In genomic region chr5:149144637-149145036, GRCh38 we compare ENCODE assay signal across 20 cellular contexts. TPM values are rescaled to one million over a fixed set of nuclear protein-coding genes. Genes with fewer than 3 reads are reported as not detected.
DNase-seq lines count a peak whose midpoint lies in the region; ATAC-seq and TF ChIP-seq lines count a peak whose summit lies in the region.
"Had no signal": no experiment of that assay in that cellular context is flagged by ENCODE, and none has a peak within 500 bp of the region (broad histone marks: within the 10 kb centered on the region; RNA-seq: fewer than 3 reads in every experiment).

No MANE protein-coding gene starts in this region.

- peaks cover 0 to 4% (median 0%) of the 10 kb centered on the region in 9 donors for H3K36me3 ChIP-seq in heart left ventricle
- no peaks in the 10 kb centered on the region for H3K36me3 ChIP-seq in right lobe of liver
- no peaks in the 10 kb centered on the region for H3K36me3 ChIP-seq in upper lobe of right lung
- H3K36me3 ChIP-seq: pancreas, tibial nerve, WERI-Rb-1 had no signal

- H3K27ac Mint-ChIP-seq in brain = peak overlapping the region in 1 of 5 experiments; percentile 11
- H3K27ac Mint-ChIP-seq: activated CD8-positive, alpha-beta T cell treated with anti-CD3 and anti-CD28 coated beads, Interleukin-2, amount 10 ng/mL, durations not matched to agents 7 days and 5 days; activated naive CD8-positive, alpha-beta T cell treated with anti-CD3 and anti-CD28 coated beads, Interleukin-2, amount 50 U/mL, for 24 hours; activated T-helper 1 cell treated with anti-CD3 and anti-CD28 coated beads, Interleukin-12 subunit alpha, Interleukin-12 subunit beta, Interleukin-2, Interleukin-4 antibody, amounts not matched to agents 30 ng/mL and 10 ng/mL and 1 ng/mL, durations not matched to agents 14 hours and 24 hours and 36 hours had no signal

- peak overlapping the region; percentile 48 to 97 (median 92) for H3K27ac ChIP-seq in heart left ventricle
- H3K27ac ChIP-seq in right lobe of liver = peak overlapping the region in 2 of 3 donors; percentile 94 to 95
- H3K27ac ChIP-seq in upper lobe of right lung = peak overlapping the region; percentile 31
- H3K27ac ChIP-seq: A549, foreskin keratinocyte, KMS-11, pancreas, WERI-Rb-1 had no signal

- TF ChIP-seq CTCF in heart left ventricle (IDR thresholded peaks at IDR 0.05) = no peak
- TF ChIP-seq CTCF in brain (conservative IDR thresholded peaks at IDR 0.05) = no peak
- TF ChIP-seq CTCF in right lobe of liver (IDR thresholded peaks at IDR 0.05) = no peak
- TF ChIP-seq CTCF in upper lobe of right lung (IDR thresholded peaks at IDR 0.05) = no peak

- WGBS in heart left ventricle, 4 donors = 8 to 33% (median 22%) methylated on average over 1 of the region's 1 CpG
- 25% methylated on average over 1 of the region's 1 CpG for WGBS in right lobe of liver (ENCODE audit: insufficient coverage, low coverage, low lambda C conversion rate, missing lambda C conversion rate)

- intact Hi-C loops in heart left ventricle (cut with DNase I) = loop anchor here in 6 of 10 donors (5.0 to 10.0 kb wide), 6 partner anchors 33 to 430 kb away; no protein-coding TSS in a partner anchor
- intact Hi-C loops in cardiac septum (cut with DNase I) = loop anchor here (5.0 kb wide), 1 partner anchor 33 kb away; no protein-coding TSS in a partner anchor
- intact Hi-C loops in right lobe of liver (cut with DNase I) = no loop called here
- intact Hi-C loops in upper lobe of right lung (cut with DNase I) = loop anchor here (10.0 kb wide), 1 partner anchor 90 kb away; no protein-coding TSS in a partner anchor

- peaks cover 8% of the 10 kb centered on the region for H3K27me3 Mint-ChIP-seq in brain

- H3K36me3 Mint-ChIP-seq in brain = peaks cover 4% of the 10 kb centered on the region

- H3K4me1 ChIP-seq in heart left ventricle (peaks cover 0 to 59% (median 42%) of the 10 kb centered on the region in 12 donors), right lobe of liver (peaks cover 0 to 57% (median 15%) of the 10 kb centered on the region in 4 donors), upper lobe of right lung (peaks cover 17% of the 10 kb centered on the region)

- peaks cover 28% of the 10 kb centered on the region for H3K4me1 Mint-ChIP-seq in brain
- H3K4me1 Mint-ChIP-seq: activated naive CD8-positive, alpha-beta T cell treated with anti-CD3 and anti-CD28 coated beads, Interleukin-2, amount 50 U/mL, for 24 hours had no signal

- DNase-seq in heart left ventricle (no peak), cardiac septum (ENCODE audit: low spot score) (no peak), right lobe of liver (no peak), upper lobe of right lung (no peak), SHP77 treated with DMSO at 0.1 percent for 48 hours (lab: John Stamatoyannopoulos, UW) (no peak), H4 (ENCODE audit: low spot score) (no peak)
- DNase-seq: activated CD8-positive, alpha-beta T cell treated with anti-CD3 and anti-CD28 coated beads, Interleukin-2, amount 10 ng/mL, durations not matched to agents 7 days and 5 days; activated naive CD8-positive, alpha-beta T cell treated with anti-CD3 and anti-CD28 coated beads, Interleukin-2, amount 50 U/mL, for 24 hours; foreskin keratinocyte; NCI-H1092 treated with DMSO at 0.1 percent for 48 hours; NCI-H2107; pancreas; WERI-Rb-1 had no signal

- peak overlapping the region in 3 of 5 experiments; percentile 12 to 94 (median 78) for H3K4me3 Mint-ChIP-seq in brain
- H3K4me3 Mint-ChIP-seq: activated CD8-positive, alpha-beta T cell treated with anti-CD3 and anti-CD28 coated beads, Interleukin-2, amount 10 ng/mL, durations not matched to agents 7 days and 5 days; activated naive CD8-positive, alpha-beta T cell treated with anti-CD3 and anti-CD28 coated beads, Interleukin-2, amount 50 U/mL, for 24 hours; activated T-helper 1 cell treated with anti-CD3 and anti-CD28 coated beads, Interleukin-12 subunit alpha, Interleukin-12 subunit beta, Interleukin-2, Interleukin-4 antibody, amounts not matched to agents 30 ng/mL and 10 ng/mL and 1 ng/mL, durations not matched to agents 14 hours and 24 hours and 36 hours had no signal

- H3K27me3 ChIP-seq in heart left ventricle (no peaks in the 10 kb centered on the region), right lobe of liver (no peaks in the 10 kb centered on the region), upper lobe of right lung (no peaks in the 10 kb centered on the region)
- H3K27me3 ChIP-seq: foreskin keratinocyte, pancreas, tibial nerve had no signal

- no peak for TF ChIP-seq POLR2A in heart left ventricle (IDR thresholded peaks at IDR 0.05)
- TF ChIP-seq POLR2A in right lobe of liver (IDR thresholded peaks at IDR 0.05) = peak; percentile 83

- ATAC-seq in heart left ventricle (no peak), right lobe of liver (peak; percentile 45 to 52 (median 50)), upper lobe of right lung (no peak), GM18502 (IDR thresholded peaks at IDR 0.05; ENCODE audit: poor library complexity, unreplicated experiment) (no peak)
- ATAC-seq: A549; activated CD8-positive, alpha-beta T cell treated with anti-CD3 and anti-CD28 coated beads, Interleukin-2, amount 10 ng/mL, durations not matched to agents 7 days and 5 days; activated naive CD8-positive, alpha-beta T cell treated with anti-CD3 and anti-CD28 coated beads, Interleukin-2, amount 50 U/mL, for 24 hours; foreskin keratinocyte had no signal

- H3K4me3 ChIP-seq in heart left ventricle (peak overlapping the region in 9 of 12 donors; percentile 70 to 92 (median 79)), right lobe of liver (peak overlapping the region; percentile 67 to 85 (median 72)), upper lobe of right lung (no peak overlapping the region)
- H3K4me3 ChIP-seq: A549, pancreas, tibial nerve had no signal

- peaks cover 0 to 5% (median 4%) of the 10 kb centered on the region in 5 experiments for H3K9me3 Mint-ChIP-seq in brain
- H3K9me3 Mint-ChIP-seq: activated naive CD8-positive, alpha-beta T cell treated with anti-CD3 and anti-CD28 coated beads, Interleukin-2, amount 50 U/mL, for 24 hours; activated T-helper 1 cell treated with anti-CD3 and anti-CD28 coated beads, Interleukin-12 subunit alpha, Interleukin-12 subunit beta, Interleukin-2, Interleukin-4 antibody, amounts not matched to agents 30 ng/mL and 10 ng/mL and 1 ng/mL, durations not matched to agents 14 hours and 24 hours and 36 hours had no signal

- H3K9me3 ChIP-seq in heart left ventricle (peaks cover 0 to 11% (median 0%) of the 10 kb centered on the region in 12 donors), right lobe of liver (no peaks in the 10 kb centered on the region), upper lobe of right lung (no peaks in the 10 kb centered on the region)
- H3K9me3 ChIP-seq: pancreas had no signal

RNA-seq across cellular contexts. Expression of gene ABLIM3, which starts 3.3 kb away (rescaled TPM):
- 100 to 1,000 TPM in 4 of 9 donors, 10 to 100 TPM in 5; 70.0 to 175 (median 97.8) TPM for total RNA-seq in heart left ventricle
- 100 to 1,000 TPM in 1 of 2 donors, 10 to 100 TPM in 1; 43.2 to 103 TPM for polyA plus RNA-seq in heart left ventricle
- total RNA-seq in cardiac septum = 118 TPM
- 6.0 TPM for polyA plus RNA-seq in brain (ENCODE audit: insufficient read depth, low read depth, low replicate concordance)
- 100 to 1,000 TPM in 4 of 6 experiments, 10 to 100 TPM in 2; 85.8 to 180 (median 125) TPM for total RNA-seq in right lobe of liver
- 31.9 TPM for total RNA-seq in upper lobe of right lung
- total RNA-seq in H4 (2014; rRNA removed; shearing (Covaris generic)) = 6.7 and 14.2 TPM in 2 replicates
- total RNA-seq: activated CD8-positive, alpha-beta T cell treated with anti-CD3 and anti-CD28 coated beads, Interleukin-2, amount 10 ng/mL, durations not matched to agents 7 days and 5 days; activated T-helper 1 cell treated with anti-CD3 and anti-CD28 coated beads, Interleukin-12 subunit alpha, Interleukin-12 subunit beta, Interleukin-2, Interleukin-4 antibody, amounts not matched to agents 30 ng/mL and 10 ng/mL and 1 ng/mL, durations not matched to agents 14 hours and 24 hours and 36 hours; T-helper 1 cell treated with Interleukin-12 subunit alpha and Interleukin-12 subunit beta and Interleukin-4 antibody, amounts not matched to agents 30 ng/mL and 1 ng/mL, for 36 hours had no signal

Comparison
In these comparisons a context has a peak if more than half of its experiments do, and no peak if none do; other contexts are left out.
1. ATAC-seq: peak in right lobe of liver (4 of 4); none in heart left ventricle (0 of 4), upper lobe of right lung (single experiment) and GM18502 (single experiment).
2. H3K27ac ChIP-seq: peak in every context shown above with its lines; median percentile 94 in right lobe of liver; 92 in heart left ventricle; 31 in upper lobe of right lung.
3. intact Hi-C loops: an anchor here in heart left ventricle (5.0 to 10.0 kb wide), cardiac septum (5.0 kb wide) and upper lobe of right lung (10.0 kb wide); none called in right lobe of liver.